In genomic region chr18:3525870-3526420, GRCh38 we compare ENCODE assay signal across 8 cellular contexts.
A peak's percentile ranks its signal among the peaks of the same experiment; 100 is the strongest.
DNase-seq lines count a peak whose midpoint lies in the region; ATAC-seq and TF ChIP-seq lines count a peak whose summit lies in the region.

No MANE protein-coding gene starts in this region.

- no peak overlapping the region for H2BK15ac ChIP-seq in neuronal stem cell (ENCODE audit: low read length)

- DNase-seq in AML-193 (lab: John Stamatoyannopoulos, UW), result peak; percentile 95
- DNase-seq in Peyer's patch, result peak in 2 of 3 donors; percentile 54 to 63
- DNase-seq in neuronal stem cell (ENCODE audit: low spot score), result no peak
- no peak for DNase-seq in ovary
- no peak for DNase-seq in middle frontal gyrus (ENCODE audit: extremely low spot score, low spot score)

- peaks cover 2% of the 10 kb centered on the region for H3K27me3 Mint-ChIP-seq in activated naive CD8-positive, alpha-beta T cell

- H3K27me3 ChIP-seq in Peyer's patch, result no peaks in the 10 kb centered on the region
- H3K27me3 ChIP-seq in neuronal stem cell (ENCODE audit: control insufficient read depth in 3 of 3, insufficient read depth in 3 of 3, low read depth in 1 of 3, low read length in 3 of 3), result no peaks in the 10 kb centered on the region
- no peaks in the 10 kb centered on the region for H3K27me3 ChIP-seq in ovary

- H3K9ac ChIP-seq in neuronal stem cell (ENCODE audit: low read depth, low read length, poor library complexity), result peak overlapping the region; percentile 81

- peaks cover 0 to 4% (median 0%) of the 10 kb centered on the region in 4 donors for H3K4me1 ChIP-seq in Peyer's patch
- peaks cover 15 to 22% of the 10 kb centered on the region in 2 donors for H3K4me1 ChIP-seq in neuronal stem cell (ENCODE audit: control insufficient read depth in 2 of 2, insufficient read depth in 1 of 2, low read depth in 1 of 2, low read length in 2 of 2)
- no peaks in the 10 kb centered on the region for H3K4me1 ChIP-seq in ovary (ENCODE audit: insufficient read depth)

- TF ChIP-seq CTCF in Peyer's patch (IDR thresholded peaks at IDR 0.05) (no peak), ovary (IDR thresholded peaks at IDR 0.05) (no peak)

- no peak overlapping the region for H4K8ac ChIP-seq in neuronal stem cell (ENCODE audit: low read depth, low read length)

- intact Hi-C loops in ovary (cut with DNase I), result no loop called here

- no peak overlapping the region for H3K4me2 ChIP-seq in neuronal stem cell (ENCODE audit: insufficient read depth, low read length, poor library complexity, severe bottlenecking)

- H2BK120ac ChIP-seq in neuronal stem cell (ENCODE audit: low read depth, low read length), result no peak overlapping the region

- H3K36me3 ChIP-seq in Peyer's patch, result no peaks in the 10 kb centered on the region
- no peaks in the 10 kb centered on the region for H3K36me3 ChIP-seq in neuronal stem cell (replicated peaks in 1 of 2; ENCODE audit: control insufficient read depth in 2 of 2, insufficient read depth in 2 of 2, low read length in 2 of 2)
- H3K36me3 ChIP-seq in ovary, result no peaks in the 10 kb centered on the region

- H2AK5ac ChIP-seq in neuronal stem cell (ENCODE audit: low read depth, low read length), result no peak overlapping the region

- H4K91ac ChIP-seq in neuronal stem cell (ENCODE audit: low read depth, low read length, poor library complexity), result no peak overlapping the region

- no peak overlapping the region for H3K27ac Mint-ChIP-seq in activated naive CD8-positive, alpha-beta T cell

- H3K36me3 Mint-ChIP-seq in activated naive CD8-positive, alpha-beta T cell, result peaks cover 2% of the 10 kb centered on the region

- TF ChIP-seq POLR2A in Peyer's patch (IDR thresholded peaks at IDR 0.05) (no peak), ovary (IDR thresholded peaks at IDR 0.05) (no peak)

- H2BK12ac ChIP-seq in neuronal stem cell (ENCODE audit: low read length), result no peak overlapping the region

- WGBS in neuronal stem cell (ENCODE audit: extremely low coverage in 2 of 2, insufficient read length in 2 of 2, insufficient replicate concordance in 1 of 2), 2 donors, result no CpG with 5 or more reads among the region's 10 CpGs
- 80 to 83% (median 81%) methylated on average over 10 of the region's 10 CpGs for WGBS in ovary, 3 donors

- H2BK5ac ChIP-seq in neuronal stem cell (ENCODE audit: low read length), result no peak overlapping the region

- H3K27ac ChIP-seq in Peyer's patch, result peak overlapping the region in 2 of 4 donors; percentile 4 to 43
- peak overlapping the region; percentile 16 for H3K27ac ChIP-seq in neuronal stem cell (replicated peaks; ENCODE audit: low read length)
- H3K27ac ChIP-seq in ovary, result no peak overlapping the region

- H3K79me1 ChIP-seq in neuronal stem cell (ENCODE audit: low read depth, low read length), result peaks cover 1% of the 10 kb centered on the region

- H3K9me3 ChIP-seq in Peyer's patch (peaks cover 0 to 5% (median 0%) of the 10 kb centered on the region in 4 donors), neuronal stem cell (replicated peaks in 1 of 2; ENCODE audit: control insufficient read depth in 2 of 2, insufficient read depth in 1 of 2, low read depth in 1 of 2, low read length in 2 of 2) (peaks cover 0 to 7% of the 10 kb centered on the region in 2 donors), ovary (no peaks in the 10 kb centered on the region)

- ATAC-seq in GM18870 (IDR thresholded peaks at IDR 0.05; ENCODE audit: unreplicated experiment), result peak; percentile 82
- ATAC-seq in HG03135 (IDR thresholded peaks at IDR 0.05; ENCODE audit: unreplicated experiment), result peak; percentile 50

- no peak overlapping the region for H3K23ac ChIP-seq in neuronal stem cell (ENCODE audit: low read depth, low read length, poor library complexity)

- peak overlapping the region; percentile 22 for H3K4me3 Mint-ChIP-seq in activated naive CD8-positive, alpha-beta T cell

- no peaks in the 10 kb centered on the region for H3K9me3 Mint-ChIP-seq in activated naive CD8-positive, alpha-beta T cell (ENCODE audit: low read depth)

- H3K4me3 ChIP-seq in Peyer's patch, result no peak overlapping the region
- no peak overlapping the region for H3K4me3 ChIP-seq in neuronal stem cell (ENCODE audit: low read length in 2 of 2)
- no peak overlapping the region for H3K4me3 ChIP-seq in ovary

- no peak for TF ChIP-seq EP300 in ovary (IDR thresholded peaks at IDR 0.05)

- peak overlapping the region; percentile 24 for H3K18ac ChIP-seq in neuronal stem cell (ENCODE audit: low read length)

- peaks cover 14% of the 10 kb centered on the region for H3K4me1 Mint-ChIP-seq in activated naive CD8-positive, alpha-beta T cell (ENCODE audit: low read depth)

- peak overlapping the region; percentile 52 for H2AFZ ChIP-seq in neuronal stem cell (ENCODE audit: low read length)

- H3K14ac ChIP-seq in neuronal stem cell (ENCODE audit: low read length), result no peak overlapping the region

- no peak overlapping the region for H3K4ac ChIP-seq in neuronal stem cell (ENCODE audit: low read length)

Comparison
In these comparisons a context has a peak if more than half of its experiments do, and no peak if none do; other contexts are left out.
1. DNase-seq: peak in AML-193 (2 of 2) and Peyer's patch (2 of 3); none in neuronal stem cell (single experiment), ovary (0 of 5) and middle frontal gyrus (single experiment).